31 cellular contexts compared by ENCODE assay signal in genomic region chr1:7087888-7088287, GRCh38.
"Had no signal": no experiment of that assay in that cellular context is flagged by ENCODE, and none has a peak within 500 bp of the region (broad histone marks: within the 10 kb centered on the region; RNA-seq: fewer than 3 reads in every experiment).

No MANE protein-coding gene starts in this region.

- DNase-seq: activated effector memory CD4-positive, alpha-beta T cell treated with anti-CD3 and anti-CD28 coated beads, Interleukin-2, amount 50 U/mL, for 16 hours; activated effector memory CD4-positive, alpha-beta T cell treated with Interleukin-2 at 50 U/mL for 16 hours; activated gamma-delta T cell; activated gamma-delta T cell treated with Interleukin-2 at 50 U/mL for 16 hours; activated naive CD4-positive, alpha-beta T cell; activated naive CD4-positive, alpha-beta T cell treated with anti-CD3 and anti-CD28 coated beads for 36 hours; activated naive CD4-positive, alpha-beta T cell treated with anti-CD3 and anti-CD28 coated beads, Interleukin-2, amount 10 ng/mL, durations not matched to agents 7 days and 5 days; activated naive CD4-positive, alpha-beta T cell treated with anti-CD3 and anti-CD28 coated beads, Interleukin-2, amount 50 U/mL, for 16 hours; activated naive CD4-positive, alpha-beta T cell treated with Interleukin-2 at 50 U/mL for 16 hours; activated naive CD8-positive, alpha-beta T cell treated with anti-CD3 and anti-CD28 coated beads for 36 hours; activated naive CD8-positive, alpha-beta T cell treated with anti-CD3 and anti-CD28 coated beads, Interleukin-2, amount 10 ng/mL, durations not matched to agents 7 days and 5 days; activated naive CD8-positive, alpha-beta T cell treated with anti-CD3 and anti-CD28 coated beads, Interleukin-2, amount 50 U/mL, for 24 hours; activated T-cell treated with anti-CD3 and anti-CD28 coated beads, Interleukin-2, amount 50 U/mL, for 1 hour; activated T-cell treated with anti-CD3 and anti-CD28 coated beads, Interleukin-2, amount 50 U/mL, for 24 hours; activated T-cell treated with anti-CD3 and anti-CD28 coated beads, Interleukin-2, amount 50 U/mL, for 4 hours; activated T-cell treated with anti-CD3 and anti-CD28 coated beads, Interleukin-2, amount 50 U/mL, for 48 hours; activated T-cell treated with anti-CD3 and anti-CD28 coated beads, Interleukin-2, amount 50 U/mL, for 72 hours; adrenal gland; amniotic stem cell; amygdala; anterior cingulate cortex; body of pancreas; brain microvascular endothelial cell; caudate nucleus; central memory CD4-positive, alpha-beta T cell; cerebellar nuclear complex had no signal

- H3K27me3 ChIP-seq: adrenal gland, ascending aorta, body of pancreas, brain microvascular endothelial cell, breast epithelium, cardiac muscle cell had no signal

- H3K27ac ChIP-seq: adrenal gland, ascending aorta, body of pancreas, brain microvascular endothelial cell, breast epithelium, cardiac muscle cell had no signal

- H3K4me1 ChIP-seq: adrenal gland, ascending aorta, body of pancreas, breast epithelium had no signal

- H3K9me3 ChIP-seq: adrenal gland, ascending aorta, body of pancreas, breast epithelium had no signal

- H3K4me3 ChIP-seq: adrenal gland, ascending aorta, body of pancreas, breast epithelium, cardiac muscle cell had no signal

- ATAC-seq: activated naive CD4-positive, alpha-beta T cell treated with anti-CD3 and anti-CD28 coated beads, Interleukin-2, amount 50 U/mL, for 72 hours; activated naive CD8-positive, alpha-beta T cell treated with anti-CD3 and anti-CD28 coated beads, Interleukin-2, amount 50 U/mL, for 24 hours; activated T-cell treated with anti-CD3 and anti-CD28 coated beads, Interleukin-2, amount 50 U/mL, for 4 hours; activated T-cell treated with anti-CD3 and anti-CD28 coated beads, Interleukin-2, amount 50 U/mL, for 72 hours; activated T-helper 17 cell treated with anti-CD3 and anti-CD28 coated beads, Interleukin-2, amount 50 U/mL, for 72 hours; body of pancreas had no signal

- H3K36me3 ChIP-seq: adrenal gland, ascending aorta, brain microvascular endothelial cell, breast epithelium, cardiac muscle cell had no signal
